Comparison of ENCODE assay signal across 16 cellular contexts in the genomic region with DNA sequence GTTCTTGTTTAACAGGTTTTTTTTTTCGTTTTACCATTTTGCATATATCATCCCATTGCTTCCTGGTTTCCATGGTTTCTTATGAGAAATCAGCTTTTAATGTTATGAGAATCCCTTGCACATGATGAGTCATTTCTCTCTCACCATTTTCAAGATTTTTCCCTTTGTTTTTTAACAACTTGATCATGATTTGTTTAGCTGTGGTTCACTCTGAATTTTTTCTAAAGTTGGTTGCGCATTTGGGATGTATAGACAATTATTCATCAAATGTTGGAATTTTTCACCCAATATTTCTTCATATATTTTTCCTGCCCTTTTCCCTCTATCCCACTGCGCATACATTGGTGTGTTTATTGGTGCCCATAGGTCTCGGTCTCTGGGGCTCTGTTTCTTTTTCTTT. TPM values are rescaled to one million over a fixed set of nuclear protein-coding genes. Genes with fewer than 3 reads are reported as not detected.
A peak's percentile ranks its signal among the peaks of the same experiment; 100 is the strongest.
DNase-seq lines count a peak whose midpoint lies in the region; TF ChIP-seq lines count a peak whose summit lies in the region.
"Had no signal": no experiment of that assay in that cellular context is flagged by ENCODE, and none has a peak within 500 bp of the region (broad histone marks: within the 10 kb centered on the region; RNA-seq: fewer than 3 reads in every experiment).

No MANE protein-coding gene starts in this region.

- peaks cover 10% of the 10 kb centered on the region for H3K9me3 Mint-ChIP-seq in Caco-2 (ENCODE audit: unreplicated experiment)
- H3K9me3 Mint-ChIP-seq: activated T-cell treated with anti-CD3 and anti-CD28 coated beads, Interleukin-2, amount 50 U/mL, for 4 hours had no signal

- H3K4me3 ChIP-seq in BE2C (ENCODE audit: low read depth, low read length) (no peak overlapping the region), Caco-2 (ENCODE audit: low read depth, low read length) (no peak overlapping the region)
- H3K4me3 ChIP-seq: left lung had no signal

- H3K4me1 Mint-ChIP-seq in Caco-2 (ENCODE audit: low read depth, unreplicated experiment): peaks cover under 1% of the 10 kb centered on the region
- H3K4me1 Mint-ChIP-seq: CD4-positive, alpha-beta memory T cell had no signal

- intact Hi-C loops in Caco-2 (cut with micrococcal nuclease; ENCODE audit: unreplicated experiment): no loop called here

- H3K4me1 ChIP-seq in BE2C (no peaks in the 10 kb centered on the region), Caco-2 (no peaks in the 10 kb centered on the region)

- H3K9me3 ChIP-seq in BE2C (no peaks in the 10 kb centered on the region), Caco-2 (peaks cover 7% of the 10 kb centered on the region; the same call in 1 of the 2 replicates)
- H3K9me3 ChIP-seq: left lung had no signal

- CTCF ChIA-PET in Caco-2 (lab: Charles Lee): no interaction called here

- POLR2A ChIA-PET in Caco-2 (lab: Charles Lee): no interaction called here

- no peak overlapping the region for H3K4me3 Mint-ChIP-seq in Caco-2 (ENCODE audit: unreplicated experiment)
- H3K4me3 Mint-ChIP-seq: activated T-cell treated with anti-CD3 and anti-CD28 coated beads, Interleukin-2, amount 50 U/mL, for 4 hours; CD4-positive, alpha-beta memory T cell; neural crest cell had no signal

- no peak for TF ChIP-seq CTCF in BE2C (IDR thresholded peaks at IDR 0.05; ENCODE audit: low read depth, low read length)
- TF ChIP-seq CTCF in Caco-2 (IDR thresholded peaks at IDR 0.05; ENCODE audit: insufficient read depth in 1 of 2, low read depth in 1 of 2, low read length in 1 of 2, severe bottlenecking in 1 of 2, unreplicated experiment in 1 of 2): no peak

- no peaks in the 10 kb centered on the region for H3K27me3 Mint-ChIP-seq in Caco-2 (ENCODE audit: insufficient read depth, unreplicated experiment)

- H3K27ac Mint-ChIP-seq in Caco-2 (ENCODE audit: unreplicated experiment): no peak overlapping the region
- H3K27ac Mint-ChIP-seq: CD4-positive, alpha-beta memory T cell had no signal

- peak; percentile 60 for DNase-seq in AG20443 (ENCODE audit: low spot score)
- peak; percentile 90 for DNase-seq in M059J (ENCODE audit: low read depth)
- peak; percentile 52 for DNase-seq in dermis blood vessel endothelial cell
- peak; percentile 88 for DNase-seq in non-pigmented ciliary epithelial cell (ENCODE audit: low read depth)
- DNase-seq in BE2C: no peak
- DNase-seq in iPS-NIHi11 (ENCODE audit: low spot score): no peak
- DNase-seq in effector CD4-positive, alpha-beta T cell: no peak
- DNase-seq in Caco-2: no peak
- DNase-seq: activated CD4-positive, CD25-positive, alpha-beta regulatory T cell; activated T-cell treated with anti-CD3 and anti-CD28 coated beads, Interleukin-2, amount 50 U/mL, for 4 hours; CD4-positive, alpha-beta memory T cell; left lung; NCI-H1436 treated with DMSO at 0.1 percent for 48 hours; NCI-H69; stimulated activated CD4-positive, alpha-beta T cell treated with anti-CD3 and anti-CD28 coated beads, Interleukin-15, amount 100 ng/mL, for 24 hours had no signal

- no TSS peak for BruUV-seq in Caco-2 (replicated peaks; lab: Mats Ljungman, UMichigan)

- H3K36me3 ChIP-seq in BE2C: no peaks in the 10 kb centered on the region
- no peaks in the 10 kb centered on the region for H3K36me3 ChIP-seq in Caco-2 (ENCODE audit: control insufficient read depth, insufficient read depth, low read length)
- H3K36me3 ChIP-seq: left lung had no signal

- H3K36me3 Mint-ChIP-seq in Caco-2 (ENCODE audit: insufficient read depth, unreplicated experiment): no peaks in the 10 kb centered on the region
- H3K36me3 Mint-ChIP-seq: CD4-positive, alpha-beta memory T cell had no signal

- H3K27me3 ChIP-seq in BE2C (no peaks in the 10 kb centered on the region), Caco-2 (replicated peaks; ENCODE audit: control insufficient read depth, insufficient read depth, low read length) (no peaks in the 10 kb centered on the region)
- H3K27me3 ChIP-seq: left lung had no signal

RNA-seq across cellular contexts. Expression of a gene that starts 42.4 kb away (rescaled TPM):
- 36.3 and 51.1 TPM in 2 replicates for total RNA-seq in M059J (2014; rRNA removed; shearing (Covaris generic))
- total RNA-seq in dermis blood vessel endothelial cell: 34.4 and 49.0 TPM in 2 replicates
- 83.3 TPM for polyA plus RNA-seq in BE2C (2012; ENCODE audit: insufficient read depth, insufficient read length, low read depth)
- total RNA-seq in Caco-2 (2022): 198 and 205 TPM in 2 replicates

Comparison
In these comparisons a context has a peak if more than half of its experiments do, and no peak if none do; other contexts are left out.
1. DNase-seq: peak in AG20443 (single experiment), M059J (single experiment), dermis blood vessel endothelial cell (single experiment) and non-pigmented ciliary epithelial cell (single experiment); none in BE2C (single experiment), iPS-NIHi11 (single experiment), effector CD4-positive, alpha-beta T cell (single experiment) and Caco-2 (0 of 2).